Comparison of ENCODE assay signal across 28 cellular contexts in genomic region chr13:43031881-43032280, GRCh38. TPM values are rescaled to one million over a fixed set of nuclear protein-coding genes. Genes with fewer than 3 reads are reported as not detected.
"Had no signal": no experiment of that assay in that cellular context is flagged by ENCODE, and none has a peak within 500 bp of the region (broad histone marks: within the 10 kb centered on the region; RNA-seq: fewer than 3 reads in every experiment).

No MANE protein-coding gene starts in this region.

- ATAC-seq: activated CD4-positive, alpha-beta T cell treated with anti-CD3 and anti-CD28 coated beads for 36 hours; activated naive CD4-positive, alpha-beta T cell treated with anti-CD3 and anti-CD28 coated beads, Interleukin-2, amount 50 U/mL, for 72 hours; activated T-cell treated with anti-CD3 and anti-CD28 coated beads, Interleukin-2, amount 50 U/mL, for 72 hours; body of pancreas; effector memory CD8-positive, alpha-beta T cell; gastrocnemius medialis; left lung; sciatic nerve; stimulated activated effector memory CD8-positive, alpha-beta T cell treated with anti-CD3 and anti-CD28 coated beads, Interleukin-12 subunit alpha, Interleukin-12 subunit beta, amount 100 ng/mL, for 72 hours had no signal

- H3K27ac Mint-ChIP-seq: activated CD4-positive, alpha-beta T cell treated with anti-CD3 and anti-CD28 coated beads for 36 hours; activated naive CD4-positive, alpha-beta T cell treated with anti-CD3 and anti-CD28 coated beads, Interleukin-2, amount 50 U/mL, for 72 hours; activated T-cell treated with anti-CD3 and anti-CD28 coated beads, Interleukin-2, amount 50 U/mL, for 72 hours; effector memory CD8-positive, alpha-beta T cell; stimulated activated effector memory CD8-positive, alpha-beta T cell treated with anti-CD3 and anti-CD28 coated beads, Interleukin-12 subunit alpha, Interleukin-12 subunit beta, amount 100 ng/mL, for 72 hours; stimulated activated naive CD8-positive, alpha-beta T cell treated with anti-CD3 and anti-CD28 coated beads, Interleukin-15, Interleukin-2, amounts not matched to agents 100 ng/mL and 50 ng/mL, for 24 hours had no signal

- DNase-seq: activated CD4-positive, alpha-beta T cell treated with anti-CD3 and anti-CD28 coated beads for 36 hours; activated CD4-positive, alpha-beta T cell treated with anti-CD3 and anti-CD28 coated beads, Interleukin-2, amount 50 U/mL, for 4 hours; activated CD4-positive, CD25-positive, alpha-beta regulatory T cell; activated naive CD4-positive, alpha-beta T cell; activated T-cell treated with anti-CD3 and anti-CD28 coated beads for 4 hours; activated T-cell treated with anti-CD3 and anti-CD28 coated beads, Interleukin-2, amount 50 U/mL, for 72 hours; aorta; body of pancreas; cortex of kidney; effector memory CD8-positive, alpha-beta T cell; gastrocnemius medialis; glutamatergic neuron; left lung; naive B cell; ovary; retina; stimulated activated CD4-positive, alpha-beta T cell treated with anti-CD3 and anti-CD28 coated beads, Interleukin-12 subunit alpha, Interleukin-12 subunit beta, amount 100 ng/mL, for 4 hours; stimulated activated CD4-positive, alpha-beta T cell treated with anti-CD3 and anti-CD28 coated beads, Interleukin-4, amount 100 ng/mL, for 24 hours; T-helper 2 cell had no signal

- H3K9me3 ChIP-seq: body of pancreas, gastrocnemius medialis, left lung, ovary, thoracic aorta had no signal

- H3K27ac ChIP-seq: body of pancreas, gastrocnemius medialis, left lung, ovary, skin epidermis, thoracic aorta had no signal

- H3K36me3 Mint-ChIP-seq: stimulated activated effector memory CD8-positive, alpha-beta T cell treated with anti-CD3 and anti-CD28 coated beads, Interleukin-12 subunit alpha, Interleukin-12 subunit beta, amount 100 ng/mL, for 72 hours had no signal

- H3K27me3 Mint-ChIP-seq: activated CD4-positive, alpha-beta T cell treated with anti-CD3 and anti-CD28 coated beads for 36 hours; effector memory CD8-positive, alpha-beta T cell; naive B cell; progenitor cell of endocrine pancreas; stimulated activated naive CD8-positive, alpha-beta T cell treated with anti-CD3 and anti-CD28 coated beads, Interleukin-15, Interleukin-2, amounts not matched to agents 100 ng/mL and 50 ng/mL, for 24 hours had no signal

- H3K4me3 ChIP-seq: body of pancreas, gastrocnemius medialis, left lung, lung, ovary, skin epidermis, thoracic aorta had no signal

- H3K36me3 ChIP-seq: ovary, thoracic aorta had no signal

- H3K4me3 Mint-ChIP-seq: activated CD4-positive, alpha-beta T cell treated with anti-CD3 and anti-CD28 coated beads for 36 hours; activated T-cell treated with anti-CD3 and anti-CD28 coated beads, Interleukin-2, amount 50 U/mL, for 72 hours; effector memory CD8-positive, alpha-beta T cell; stimulated activated effector memory CD8-positive, alpha-beta T cell treated with anti-CD3 and anti-CD28 coated beads, Interleukin-12 subunit alpha, Interleukin-12 subunit beta, amount 100 ng/mL, for 72 hours; stimulated activated naive CD8-positive, alpha-beta T cell treated with anti-CD3 and anti-CD28 coated beads, Interleukin-15, Interleukin-2, amounts not matched to agents 100 ng/mL and 50 ng/mL, for 24 hours had no signal

- H3K27me3 ChIP-seq: body of pancreas, gastrocnemius medialis, left lung, ovary had no signal

- H3K9me3 Mint-ChIP-seq: effector memory CD8-positive, alpha-beta T cell; naive B cell; stimulated activated effector memory CD8-positive, alpha-beta T cell treated with anti-CD3 and anti-CD28 coated beads, Interleukin-12 subunit alpha, Interleukin-12 subunit beta, amount 100 ng/mL, for 72 hours had no signal

RNA-seq across cellular contexts. Expression of gene EPSTI1, which starts 39.8 kb away (rescaled TPM):
- polyA plus RNA-seq: neural cell had no signal
